Comparison of ENCODE assay signal across 23 cellular contexts in the genomic region with DNA sequence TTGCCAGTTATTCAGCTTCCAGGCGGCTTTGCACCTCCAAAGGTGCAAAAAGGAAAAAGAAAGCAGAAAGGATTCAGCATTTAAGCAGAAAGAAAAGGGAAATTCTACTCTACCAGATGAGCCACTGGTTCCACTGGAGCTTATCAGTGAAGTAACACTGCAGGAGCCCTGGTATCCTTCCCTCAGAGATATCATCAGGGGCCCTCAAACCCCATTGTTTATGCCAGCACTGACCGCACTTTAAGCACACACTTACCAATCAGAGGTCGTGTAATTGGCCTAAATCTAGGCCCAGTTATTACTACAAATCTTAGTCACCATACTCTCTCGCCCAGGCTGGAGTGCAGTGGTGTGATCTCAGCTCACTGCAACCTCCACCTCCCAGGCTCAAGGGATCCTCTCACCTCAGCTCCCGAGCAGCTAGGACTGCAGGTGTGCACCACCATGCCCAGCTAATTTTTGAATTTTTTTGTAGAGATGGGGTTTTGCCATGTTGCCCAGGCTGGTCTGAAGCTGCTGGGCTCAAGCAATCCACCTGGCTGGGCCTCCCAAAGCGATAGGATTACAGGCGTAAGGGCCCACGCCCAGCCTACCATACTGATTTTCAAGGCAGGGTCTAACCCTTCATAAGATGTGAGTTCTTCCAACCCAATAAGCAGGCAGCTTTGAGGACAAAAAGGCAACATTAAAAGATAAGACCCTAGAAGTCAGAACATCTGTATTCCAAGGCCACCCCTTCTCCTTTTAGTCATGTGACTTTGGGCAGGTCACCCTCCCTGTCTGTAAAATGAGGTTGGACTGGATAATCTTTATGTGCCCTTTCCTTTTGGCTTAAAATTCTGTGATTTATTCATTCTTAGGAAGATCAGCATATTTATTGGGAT.
DNase-seq lines count a peak whose midpoint lies in the region; ATAC-seq, FAIRE-seq and TF ChIP-seq lines count a peak whose summit lies in the region.
"Had no signal": no experiment of that assay in that cellular context is flagged by ENCODE, and none has a peak within 500 bp of the region (broad histone marks: within the 10 kb centered on the region; RNA-seq: fewer than 3 reads in every experiment).

No MANE protein-coding gene starts in this region.

- H4K20me1 ChIP-seq in mammary epithelial cell (ENCODE audit: insufficient read depth, low read length) (no peaks in the 10 kb centered on the region), astrocyte (ENCODE audit: insufficient read depth, low read length) (no peaks in the 10 kb centered on the region)
- H4K20me1 ChIP-seq: BLaER1 had no signal

- H3K9me3 Mint-ChIP-seq in astrocyte (ENCODE audit: unreplicated experiment): peaks cover 2% of the 10 kb centered on the region

- H3K27me3 Mint-ChIP-seq in astrocyte (ENCODE audit: low read depth, unreplicated experiment): no peaks in the 10 kb centered on the region

- no peak overlapping the region for H3K27ac Mint-ChIP-seq in astrocyte (ENCODE audit: unreplicated experiment)

- BruUV-seq in mammary epithelial cell (replicated peaks; lab: Mats Ljungman, UMichigan): no TSS peak

- H3K79me2 ChIP-seq in mammary epithelial cell (ENCODE audit: insufficient read depth, low read length): no peaks in the 10 kb centered on the region
- H3K79me2 ChIP-seq in astrocyte (ENCODE audit: insufficient read depth, low read length): no peaks in the 10 kb centered on the region

- H3K4me1 ChIP-seq in breast epithelium (peaks cover 6 to 11% of the 10 kb centered on the region in 2 donors), mammary epithelial cell (ENCODE audit: insufficient read depth, low read length) (peaks cover 46% of the 10 kb centered on the region), astrocyte (ENCODE audit: insufficient read depth, low read length) (peaks cover 45% of the 10 kb centered on the region), muscle layer of duodenum (ENCODE audit: control insufficient read depth in 1 of 2, insufficient read depth in 2 of 2, low read length in 2 of 2) (peaks cover 13 to 34% of the 10 kb centered on the region in 2 donors), tibial artery (peaks cover 7 to 69% (median 60%) of the 10 kb centered on the region in 4 donors), BE2C (peaks cover 74% of the 10 kb centered on the region)

- CTCF ChIA-PET in mammary epithelial cell (lab: Charles Lee; ENCODE audit: low non-redundant PET): no interaction called here

- dilution Hi-C loops in mammary epithelial cell (cut with HindIII; ENCODE audit: low sequenced_read_pairs): no loop called here

- intact Hi-C loops in breast epithelium (cut with DNase I; ENCODE audit: low total_unique reads) (loop anchor here (10.0 kb wide), 1 partner anchor 1920 kb away; no protein-coding TSS in a partner anchor), mammary epithelial cell (cut with micrococcal nuclease) (no loop called here), tibial artery (cut with DNase I; ENCODE audit: low total_unique reads) (no loop called here)

- no peak for TF ChIP-seq POLR2A in breast epithelium (IDR thresholded peaks at IDR 0.05)

- H3K27ac ChIP-seq in breast epithelium (peak overlapping the region; percentile 66 to 95), mammary epithelial cell (ENCODE audit: insufficient read depth, low read depth, low read length) (no peak overlapping the region), astrocyte (ENCODE audit: low read depth, low read length) (no peak overlapping the region), muscle layer of duodenum (ENCODE audit: low read length) (peak overlapping the region; percentile 92), tibial artery (peak overlapping the region; percentile 77 to 82)
- H3K27ac ChIP-seq: 22Rv1, BLaER1, ovary, suprapubic skin had no signal

- no peak for FAIRE-seq in astrocyte (lab: Jason Lieb, UNC)
- FAIRE-seq: colon, GM12878 had no signal

- no peak overlapping the region for H2AFZ ChIP-seq in mammary epithelial cell (ENCODE audit: low read depth, low read length)
- no peak overlapping the region for H2AFZ ChIP-seq in astrocyte (ENCODE audit: low read depth, low read length)

- H3K9ac ChIP-seq in mammary epithelial cell (ENCODE audit: insufficient read depth, low read length): no peak overlapping the region
- no peak overlapping the region for H3K9ac ChIP-seq in astrocyte (ENCODE audit: low read length)
- H3K9ac ChIP-seq: BLaER1 had no signal

- ATAC-seq in HG03135 (IDR thresholded peaks at IDR 0.05; ENCODE audit: unreplicated experiment): no peak
- ATAC-seq in GM19395 (IDR thresholded peaks at IDR 0.05; ENCODE audit: unreplicated experiment): no peak
- ATAC-seq: GM12878 had no signal

- peaks cover 39% of the 10 kb centered on the region for H3K4me1 Mint-ChIP-seq in astrocyte (ENCODE audit: low read depth, unreplicated experiment)

- H3K27me3 ChIP-seq in breast epithelium (no peaks in the 10 kb centered on the region), mammary epithelial cell (ENCODE audit: insufficient read depth, low read length) (no peaks in the 10 kb centered on the region), astrocyte (ENCODE audit: insufficient read depth, low read length) (no peaks in the 10 kb centered on the region), muscle layer of duodenum (ENCODE audit: low read depth, low read length) (no peaks in the 10 kb centered on the region), tibial artery (no peaks in the 10 kb centered on the region), BE2C (no peaks in the 10 kb centered on the region)
- H3K27me3 ChIP-seq: BLaER1, ovary, suprapubic skin had no signal

- H3K4me2 ChIP-seq in mammary epithelial cell (ENCODE audit: insufficient read depth, low read depth, low read length): no peak overlapping the region
- no peak overlapping the region for H3K4me2 ChIP-seq in astrocyte (ENCODE audit: low read length)

- DNase-seq in breast epithelium (ENCODE audit: low spot score in 2 of 2): no peak
- no peak for DNase-seq in mammary epithelial cell
- peak; percentile 31 for DNase-seq in astrocyte (ENCODE audit: low read depth)
- DNase-seq in tibial artery: no peak
- DNase-seq in BE2C: no peak
- DNase-seq: activated CD4-positive, alpha-beta T cell treated with anti-CD3 and anti-CD28 coated beads for 4 hours; activated CD8-positive, alpha-beta memory T cell treated with anti-CD3 and anti-CD28 coated beads, Interleukin-2, amount 50 U/mL, for 4 hours; activated naive CD4-positive, alpha-beta T cell; anterior cingulate cortex; foreskin fibroblast; GF-D8; NCI-H1436 treated with DMSO at 0.1 percent for 48 hours; NCI-H2171 treated with DMSO at 0.1 percent for 48 hours; ovary; stimulated activated CD4-positive, alpha-beta T cell treated with anti-CD3 and anti-CD28 coated beads, Interleukin-4, amount 100 ng/mL, for 1 hour had no signal

- no peak overlapping the region for H3K4me3 ChIP-seq in breast epithelium
- H3K4me3 ChIP-seq in mammary epithelial cell (replicated peaks in 1 of 3; ENCODE audit: insufficient read depth in 1 of 3, low read depth in 2 of 3, low read length in 3 of 3): no peak overlapping the region
- no peak overlapping the region for H3K4me3 ChIP-seq in astrocyte (ENCODE audit: insufficient read depth, low read depth, low read length)
- no peak overlapping the region for H3K4me3 ChIP-seq in muscle layer of duodenum (ENCODE audit: low read depth in 1 of 2, low read length in 2 of 2)
- no peak overlapping the region for H3K4me3 ChIP-seq in tibial artery
- no peak overlapping the region for H3K4me3 ChIP-seq in BE2C (ENCODE audit: low read depth, low read length)
- H3K4me3 ChIP-seq: BLaER1, GM12878, ovary, suprapubic skin had no signal

- 96% methylated on average over 8 of the region's 8 CpGs for WGBS in mammary epithelial cell (ENCODE audit: low coverage, missing lambda C conversion rate)

- peaks cover 11% of the 10 kb centered on the region for H3K36me3 Mint-ChIP-seq in astrocyte (ENCODE audit: low read depth, unreplicated experiment)

- TF ChIP-seq CTCF in breast epithelium (IDR thresholded peaks at IDR 0.05) (no peak), mammary epithelial cell (conservative IDR thresholded peaks at IDR 0.05 in 1 of 2, IDR thresholded peaks at IDR 0.05 in 1 of 2; ENCODE audit: extremely low read depth in 1 of 2, insufficient read depth in 1 of 2, low read depth in 1 of 2, low read length in 2 of 2) (no peak), astrocyte (IDR thresholded peaks at IDR 0.05; ENCODE audit: insufficient read depth, low read depth, low read length) (no peak), tibial artery (IDR thresholded peaks at IDR 0.05) (no peak), BE2C (IDR thresholded peaks at IDR 0.05; ENCODE audit: low read depth, low read length) (no peak)

- H3K4me3 Mint-ChIP-seq in astrocyte (ENCODE audit: unreplicated experiment): no peak overlapping the region

- no peaks in the 10 kb centered on the region for H3K36me3 ChIP-seq in breast epithelium
- no peaks in the 10 kb centered on the region for H3K36me3 ChIP-seq in mammary epithelial cell (ENCODE audit: insufficient read depth, low read length)
- H3K36me3 ChIP-seq in astrocyte (ENCODE audit: insufficient read depth, low read length): no peaks in the 10 kb centered on the region
- peaks cover 31 to 36% of the 10 kb centered on the region in 2 donors for H3K36me3 ChIP-seq in muscle layer of duodenum (ENCODE audit: control insufficient read depth in 1 of 2, insufficient read depth in 2 of 2, low read length in 2 of 2)
- peaks cover 40 to 58% (median 48%) of the 10 kb centered on the region in 3 donors for H3K36me3 ChIP-seq in tibial artery
- no peaks in the 10 kb centered on the region for H3K36me3 ChIP-seq in BE2C
- H3K36me3 ChIP-seq: ovary had no signal

- H3K9me3 ChIP-seq in breast epithelium (no peaks in the 10 kb centered on the region), mammary epithelial cell (replicated peaks; ENCODE audit: insufficient read depth, low read length) (no peaks in the 10 kb centered on the region), astrocyte (ENCODE audit: insufficient read depth, low read depth, low read length) (no peaks in the 10 kb centered on the region), muscle layer of duodenum (ENCODE audit: control insufficient read depth in 1 of 2, low read length in 2 of 2) (no peaks in the 10 kb centered on the region), tibial artery (no peaks in the 10 kb centered on the region), BE2C (no peaks in the 10 kb centered on the region)
- H3K9me3 ChIP-seq: BLaER1, ovary, suprapubic skin had no signal

- in situ Hi-C loops in mammary epithelial cell (cut with MboI; ENCODE audit: low sequenced_read_pairs in 2 of 2): no loop called here

Comparison
In these comparisons a context has a peak if more than half of its experiments do, and no peak if none do; other contexts are left out.
1. H3K27ac ChIP-seq: peak in breast epithelium (2 of 2), muscle layer of duodenum (single experiment) and tibial artery (2 of 2); none in mammary epithelial cell (single experiment) and astrocyte (single experiment).